20 cellular contexts compared by ENCODE assay signal in the genomic region with DNA sequence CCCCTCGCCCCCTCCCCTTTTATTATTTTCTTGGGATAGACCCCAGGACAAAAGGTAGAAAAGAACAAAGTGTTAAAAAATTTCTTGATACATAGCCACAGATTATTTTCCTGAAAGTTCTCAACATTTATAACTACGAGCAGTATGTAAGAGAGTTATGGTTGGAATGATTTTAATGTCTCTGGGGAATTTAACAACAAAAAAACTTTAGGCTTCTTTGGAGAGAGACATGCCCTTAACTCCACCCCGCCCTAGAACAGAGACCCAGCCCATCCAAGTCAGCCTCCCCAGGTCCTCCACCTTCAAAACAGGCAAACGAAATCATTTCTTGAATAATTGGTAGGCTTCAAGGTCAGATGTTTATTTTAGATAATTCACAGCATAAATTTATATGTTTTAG.
DNase-seq lines count a peak whose midpoint lies in the region; ATAC-seq and TF ChIP-seq lines count a peak whose summit lies in the region.
"Had no signal": no experiment of that assay in that cellular context is flagged by ENCODE, and none has a peak within 500 bp of the region (broad histone marks: within the 10 kb centered on the region; RNA-seq: fewer than 3 reads in every experiment).

No MANE protein-coding gene starts in this region.

- no peaks in the 10 kb centered on the region for H3K27me3 ChIP-seq in breast epithelium
- H3K27me3 ChIP-seq in iPS-20b (ENCODE audit: insufficient read depth, low read length): no peaks in the 10 kb centered on the region
- no peaks in the 10 kb centered on the region for H3K27me3 ChIP-seq in spleen (replicated peaks in 1 of 7)
- no peaks in the 10 kb centered on the region for H3K27me3 ChIP-seq in body of pancreas
- H3K27me3 ChIP-seq: heart right ventricle, upper lobe of right lung had no signal

- H3K9ac ChIP-seq in iPS-20b (ENCODE audit: low read depth, low read length): no peak overlapping the region

- CTCF ChIA-PET in HEK293 (lab: Yijun Ruan, JAX): interaction anchor here (0.5 to 1.1 kb wide), 2 partner anchors 18 to 358 kb away, joined by 3 read pairs; no protein-coding TSS in a partner anchor
- CTCF ChIA-PET in HEK293T (lab: Yijun Ruan, JAX): no interaction called here

- TF ChIP-seq POLR2A in breast epithelium (IDR thresholded peaks at IDR 0.05) (no peak), spleen (IDR thresholded peaks at IDR 0.05) (no peak), body of pancreas (IDR thresholded peaks at IDR 0.05) (no peak)

- H3K36me3 ChIP-seq in HEK293 (ENCODE audit: control insufficient read depth in 2 of 2, insufficient read depth in 1 of 2, low read length in 2 of 2) (peaks cover 0 to 7% of the 10 kb centered on the region in 2 experiments; a peak in 1 of 3 replicates), breast epithelium (no peaks in the 10 kb centered on the region), iPS-20b (ENCODE audit: insufficient read depth, low read depth, low read length) (peaks cover 29% of the 10 kb centered on the region), spleen (peaks cover 0 to 6% (median 0%) of the 10 kb centered on the region in 6 donors), body of pancreas (replicated peaks in 1 of 2; ENCODE audit: insufficient read depth in 1 of 2, low read depth in 2 of 2) (no peaks in the 10 kb centered on the region)
- H3K36me3 ChIP-seq: heart right ventricle, upper lobe of right lung had no signal

- H3K9me3 ChIP-seq in HEK293 (ENCODE audit: control insufficient read depth, insufficient read depth, low read depth, low read length) (no peaks in the 10 kb centered on the region), breast epithelium (no peaks in the 10 kb centered on the region), iPS-20b (ENCODE audit: insufficient read depth, low read depth, low read length) (no peaks in the 10 kb centered on the region), spleen (no peaks in the 10 kb centered on the region), body of pancreas (no peaks in the 10 kb centered on the region)
- H3K9me3 ChIP-seq: heart right ventricle, upper lobe of right lung had no signal

- H3K4me3 ChIP-seq in HEK293 (ENCODE audit: low read depth, low read length): no peak overlapping the region
- H3K4me3 ChIP-seq in breast epithelium: no peak overlapping the region
- 0 out of 2 replicates have a peak overlapping the region, but pooled peaks have one; percentile 11 for H3K4me3 ChIP-seq in iPS-20b (ENCODE audit: low read length)
- H3K4me3 ChIP-seq in spleen: no peak overlapping the region
- H3K4me3 ChIP-seq in body of pancreas: no peak overlapping the region
- H3K4me3 ChIP-seq: heart right ventricle, upper lobe of right lung had no signal

- ATAC-seq in body of pancreas: no peak
- ATAC-seq in GM21360 (IDR thresholded peaks at IDR 0.05; ENCODE audit: unreplicated experiment): no peak
- ATAC-seq: activated CD8-positive, alpha-beta memory T cell treated with anti-CD3 and anti-CD28 coated beads, Interleukin-2, amount 10 ng/mL, durations not matched to agents 7 days and 5 days; left lobe of liver had no signal

- intact Hi-C loops in breast epithelium (cut with DNase I; ENCODE audit: low total_unique reads): no loop called here
- intact Hi-C loops in spleen (cut with DNase I; ENCODE audit: low total_unique reads): no loop called here
- intact Hi-C loops in body of pancreas (cut with DNase I): no loop called here

- 57 to 74% (median 60%) methylated on average over 4 of the region's 4 CpGs for WGBS in spleen, 5 donors
- 61 to 62% methylated on average over 4 of the region's 4 CpGs for WGBS in body of pancreas, 2 donors

- POLR2A ChIA-PET in HEK293 (lab: Yijun Ruan, JAX) (interaction anchor here (1.7 kb wide), 1 partner anchor 88 kb away, joined by 6 read pairs; no protein-coding TSS in a partner anchor), HEK293T (lab: Yijun Ruan, JAX) (no interaction called here)

- H3K4me1 ChIP-seq in HEK293 (ENCODE audit: control insufficient read depth, insufficient read depth, low read length) (peaks cover 22% of the 10 kb centered on the region), breast epithelium (peaks cover 0 to 7% of the 10 kb centered on the region in 2 donors), iPS-20b (ENCODE audit: insufficient read depth, low read length) (peaks cover 58% of the 10 kb centered on the region; the same call in 1 of the 2 replicates), spleen (peaks cover 0 to 60% (median 24%) of the 10 kb centered on the region in 6 donors), body of pancreas (no peaks in the 10 kb centered on the region)

- no peak for TF ChIP-seq CTCF in HEK293 (tag by site-specific recombination; IDR thresholded peaks at IDR 0.05)
- TF ChIP-seq CTCF in breast epithelium (IDR thresholded peaks at IDR 0.05): no peak
- no peak for TF ChIP-seq CTCF in spleen (IDR thresholded peaks at IDR 0.05 in 8 of 11, conservative IDR thresholded peaks at IDR 0.05 in 3 of 11)
- TF ChIP-seq CTCF in body of pancreas (IDR thresholded peaks at IDR 0.05): no peak

- DNase-seq in breast epithelium (ENCODE audit: low spot score in 2 of 2) (no peak), spleen (no peak), HEK293T (ENCODE audit: extremely low spot score) (no peak), body of pancreas (no peak), NOMO-1 treated with dmso at 0.1 percent for 144 hours (lab: John Stamatoyannopoulos, UW; ENCODE audit: unreplicated experiment) (no peak)
- DNase-seq: activated CD4-positive, alpha-beta T cell treated with anti-CD3 and anti-CD28 coated beads, Interleukin-2, amount 10 ng/mL, durations not matched to agents 7 days and 5 days; activated CD8-positive, alpha-beta memory T cell treated with anti-CD3 and anti-CD28 coated beads, Interleukin-2, amount 10 ng/mL, durations not matched to agents 7 days and 5 days; heart right ventricle; NCI-H510A; nephron progenitor cell; small intestine; stimulated activated CD4-positive, alpha-beta T cell treated with anti-CD3 and anti-CD28 coated beads, Interleukin-4, amount 100 ng/mL, for 1 hour; stimulated activated naive CD4-positive, alpha-beta T cell treated with Interleukin-2 at 50 U/mL for 16 hours; T-helper 2 cell; upper lobe of right lung had no signal

- peak overlapping the region; percentile 76 for H3K27ac ChIP-seq in HEK293 (ENCODE audit: extremely low read depth, low read depth, low read length)
- peak overlapping the region; percentile 51 to 82 for H3K27ac ChIP-seq in breast epithelium
- H3K27ac ChIP-seq in iPS-20b (ENCODE audit: low read length): no peak overlapping the region
- peak overlapping the region in 5 of 8 donors; percentile 0 to 49 (median 26) for H3K27ac ChIP-seq in spleen
- no peak overlapping the region for H3K27ac ChIP-seq in body of pancreas
- H3K27ac ChIP-seq: C4-2B, upper lobe of right lung had no signal

TF ChIP-seq in HEK293, 187 proteins besides CTCF, POLR2A, EP300 and RAD21:
- peak; percentile 34; the same call in 1 of the 2 replicates for TF ChIP-seq KLF1 (tag by site-specific recombination; IDR thresholded peaks at IDR 0.05)
- TF ChIP-seq, protein P1, sequence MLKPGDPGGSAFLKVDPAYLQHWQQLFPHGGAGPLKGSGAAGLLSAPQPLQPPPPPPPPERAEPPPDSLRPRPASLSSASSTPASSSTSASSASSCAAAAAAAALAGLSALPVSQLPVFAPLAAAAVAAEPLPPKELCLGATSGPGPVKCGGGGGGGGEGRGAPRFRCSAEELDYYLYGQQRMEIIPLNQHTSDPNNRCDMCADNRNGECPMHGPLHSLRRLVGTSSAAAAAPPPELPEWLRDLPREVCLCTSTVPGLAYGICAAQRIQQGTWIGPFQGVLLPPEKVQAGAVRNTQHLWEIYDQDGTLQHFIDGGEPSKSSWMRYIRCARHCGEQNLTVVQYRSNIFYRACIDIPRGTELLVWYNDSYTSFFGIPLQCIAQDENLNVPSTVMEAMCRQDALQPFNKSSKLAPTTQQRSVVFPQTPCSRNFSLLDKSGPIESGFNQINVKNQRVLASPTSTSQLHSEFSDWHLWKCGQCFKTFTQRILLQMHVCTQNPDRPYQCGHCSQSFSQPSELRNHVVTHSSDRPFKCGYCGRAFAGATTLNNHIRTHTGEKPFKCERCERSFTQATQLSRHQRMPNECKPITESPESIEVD (tag by site-specific recombination; IDR thresholded peaks at IDR 0.05): no peak

TF ChIP-seq in HEK293T, 16 proteins besides CTCF, POLR2A, EP300 and RAD21:
- no peak for TF ChIP-seq ZNF384 (IDR thresholded peaks at IDR 0.05)
- TF ChIP-seq TARDBP (IDR thresholded peaks at IDR 0.05): no peak
- TF ChIP-seq FOXA1 (IDR thresholded peaks at IDR 0.05): no peak
- TF ChIP-seq L3MBTL2 (conservative IDR thresholded peaks at IDR 0.05): no peak
- no peak for TF ChIP-seq CTBP1 (IDR thresholded peaks at IDR 0.05; ENCODE audit: borderline replicate concordance)

Comparison
In these comparisons a context has a peak if more than half of its experiments do, and no peak if none do; other contexts are left out.
1. H3K27ac ChIP-seq: peak in HEK293 (single experiment), breast epithelium (2 of 2) and spleen (5 of 8); none in iPS-20b (single experiment) and body of pancreas (0 of 4).